8 cellular contexts compared by ENCODE assay signal in genomic region chr16:13957197-13958078, GRCh38. TPM values are rescaled to one million over a fixed set of nuclear protein-coding genes. Genes with fewer than 3 reads are reported as not detected.
DNase-seq lines count a peak whose midpoint lies in the region; ATAC-seq and TF ChIP-seq lines count a peak whose summit lies in the region.

No MANE protein-coding gene starts in this region.

- no peaks in the 10 kb centered on the region for H3K36me3 ChIP-seq in psoas muscle (ENCODE audit: insufficient read depth in 1 of 2, low read depth in 1 of 2)

- WGBS in psoas muscle, 3 donors: 27 to 35% (median 28%) methylated on average over 14 of the region's 14 CpGs

- H3K27me3 ChIP-seq in psoas muscle (ENCODE audit: insufficient read depth in 3 of 3, low read length in 2 of 3): no peaks in the 10 kb centered on the region

- intact Hi-C loops in psoas muscle (cut with DNase I): loop anchor here in 1 of 2 donors (5.0 kb wide), 1 partner anchor 45 kb away; no protein-coding TSS in a partner anchor

- ATAC-seq in GM18498 (IDR thresholded peaks at IDR 0.05; ENCODE audit: unreplicated experiment): peak; percentile 66
- ATAC-seq in HG02852 (IDR thresholded peaks at IDR 0.05; ENCODE audit: unreplicated experiment): peak; percentile 68
- peak; percentile 82 to 93 (median 88) for ATAC-seq in psoas muscle

- peak; percentile 93 for DNase-seq in AG10803 (ENCODE audit: low read depth)
- DNase-seq in NCI-H1694 (lab: John Stamatoyannopoulos, UW): peak; percentile 57
- peak; percentile 36 for DNase-seq in activated CD4-positive, CD25-positive, alpha-beta regulatory T cell treated with anti-CD3 and anti-CD28 coated beads, Interleukin-2, amount 50 U/mL, for 72 hours
- DNase-seq in globus pallidus (ENCODE audit: low spot score): peak; percentile 26
- DNase-seq in psoas muscle: peak; percentile 67 to 80
- no peak for DNase-seq in DMS114 treated with DMSO at 0.1 percent for 48 hours (lab: John Stamatoyannopoulos, UW; ENCODE audit: unreplicated experiment)

- TF ChIP-seq CTCF in AG10803 (conservative IDR thresholded peaks at IDR 0.05; ENCODE audit: low read length): no peak
- TF ChIP-seq CTCF in psoas muscle (IDR thresholded peaks at IDR 0.05): no peak

- H3K4me1 ChIP-seq in psoas muscle: peaks cover 18% of the 10 kb centered on the region

- H3K27ac ChIP-seq in psoas muscle: peak overlapping the region; percentile 72

- H3K9me3 ChIP-seq in psoas muscle: no peaks in the 10 kb centered on the region

- H3K4me3 ChIP-seq in AG10803 (ENCODE audit: low read length): peak overlapping the region; percentile 63
- peak overlapping the region; percentile 31 for H3K4me3 ChIP-seq in psoas muscle

RNA-seq across cellular contexts. Expression of gene ERCC4, which starts 37.5 kb away (rescaled TPM):
- 10 to 100 TPM in 1 of 4 donors, 1 to 10 TPM in 3; 6.8 to 10.8 (median 8.8) TPM for total RNA-seq in psoas muscle
- polyA plus RNA-seq in psoas muscle: 1 to 10 TPM; 2.4 to 8.7 (median 2.5) TPM
